Comparison of ENCODE assay signal across 23 cellular contexts in the genomic region with DNA sequence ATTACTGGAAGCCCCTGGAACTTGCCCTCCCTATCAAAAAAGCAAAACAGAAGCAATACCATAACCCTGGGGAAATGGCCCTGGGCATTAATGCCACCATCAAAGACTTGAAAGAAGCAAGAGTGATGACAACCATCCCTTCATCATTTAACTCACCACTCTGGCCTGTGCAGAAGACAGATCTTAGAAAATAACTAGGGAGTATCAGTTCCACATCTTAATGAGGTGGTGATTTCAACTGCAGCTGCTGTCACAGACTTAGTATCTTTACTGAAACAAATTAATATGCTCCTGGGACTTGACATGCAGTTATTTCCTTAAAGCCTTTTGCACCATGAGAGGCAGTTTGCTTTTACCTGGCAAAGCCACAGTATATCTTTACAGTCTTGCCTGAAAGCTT.
"Had no signal": no experiment of that assay in that cellular context is flagged by ENCODE, and none has a peak within 500 bp of the region (broad histone marks: within the 10 kb centered on the region; RNA-seq: fewer than 3 reads in every experiment).

No MANE protein-coding gene starts in this region.

- DNase-seq: dermis blood vessel endothelial cell; effector memory CD4-positive, alpha-beta T cell; head of caudate nucleus; left ventricle myocardium superior; lower lobe of right lung; naive thymus-derived CD8-positive, alpha-beta T cell; pancreas; right lobe of liver; small intestine; stimulated activated CD4-positive, alpha-beta T cell treated with anti-CD3 and anti-CD28 coated beads, Interleukin-15, amount 100 ng/mL, for 24 hours; stimulated activated CD4-positive, alpha-beta T cell treated with anti-CD3 and anti-CD28 coated beads, Interleukin-2, amount 100 ng/mL, for 48 hours; stimulated activated naive CD4-positive, alpha-beta T cell treated with Interleukin-2 at 50 U/mL for 16 hours; substantia nigra; testis; tibial artery had no signal

- H3K9me3 Mint-ChIP-seq: neural crest cell had no signal

- H3K27me3 ChIP-seq: neutrophil, pancreas, right lobe of liver, testis, tibial artery had no signal

- ATAC-seq: left ventricle myocardium superior; lower lobe of right lung; naive thymus-derived CD8-positive, alpha-beta T cell; pancreas; right lobe of liver had no signal

- H3K27ac Mint-ChIP-seq: progenitor cell of endocrine pancreas, type B pancreatic cell had no signal

- H3K9me3 ChIP-seq: lower lobe of right lung, neutrophil, pancreas, right lobe of liver, testis, tibial artery had no signal

- H3K27ac ChIP-seq: coronary artery, lower lobe of right lung, neutrophil, pancreas, right lobe of liver, testis, tibial artery had no signal

- H3K4me3 Mint-ChIP-seq: naive thymus-derived CD8-positive, alpha-beta T cell; neural crest cell; type B pancreatic cell had no signal

- FAIRE-seq: endometrium, frontal cortex, keratinocyte, pancreas, small intestine had no signal

- H3K4me3 ChIP-seq: coronary artery, lower lobe of right lung, pancreas, right lobe of liver, testis, tibial artery had no signal

- H3K4me1 Mint-ChIP-seq: neural crest cell had no signal

- H3K4me1 ChIP-seq: lower lobe of right lung, pancreas, right lobe of liver, testis, tibial artery had no signal

- H3K27me3 Mint-ChIP-seq: naive thymus-derived CD8-positive, alpha-beta T cell; progenitor cell of endocrine pancreas; type B pancreatic cell had no signal
